In the genomic region with DNA sequence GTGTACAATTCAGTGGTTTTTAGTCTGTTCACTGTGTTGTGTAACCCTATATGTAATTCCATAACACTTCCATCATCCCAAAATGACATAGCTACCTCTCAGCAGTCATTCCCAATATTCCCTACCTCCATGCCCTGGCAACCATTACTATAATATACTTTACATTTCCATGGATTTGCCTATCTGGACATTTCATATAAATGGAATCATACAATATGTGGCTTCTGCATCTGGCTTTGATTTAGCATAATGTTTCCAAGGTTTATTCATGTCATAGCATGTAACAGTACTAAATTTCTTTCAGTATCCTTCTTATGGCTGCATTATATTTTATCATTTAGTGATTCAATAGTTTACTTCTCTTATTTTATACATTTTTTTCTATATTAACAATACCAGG, we compare ENCODE assay signal across 1 cellular context.
TF ChIP-seq lines count a peak whose summit lies in the region.

No MANE protein-coding gene starts in this region.

TF ChIP-seq in IMR-90, 13 proteins besides CTCF, POLR2A, EP300 and RAD21:
- TF ChIP-seq MAZ (IDR thresholded peaks at IDR 0.05; ENCODE audit: borderline replicate concordance, low read depth, low read length) = no peak
- 0 out of 2 replicates have a peak, but pooled peaks have one; percentile 17 for TF ChIP-seq CEBPB (IDR thresholded peaks at IDR 0.05; ENCODE audit: low read depth, low read length)
TF ChIP-seq in IMR-90: peak in this region for 1.
